9 cellular contexts compared by ENCODE assay signal in the genomic region with DNA sequence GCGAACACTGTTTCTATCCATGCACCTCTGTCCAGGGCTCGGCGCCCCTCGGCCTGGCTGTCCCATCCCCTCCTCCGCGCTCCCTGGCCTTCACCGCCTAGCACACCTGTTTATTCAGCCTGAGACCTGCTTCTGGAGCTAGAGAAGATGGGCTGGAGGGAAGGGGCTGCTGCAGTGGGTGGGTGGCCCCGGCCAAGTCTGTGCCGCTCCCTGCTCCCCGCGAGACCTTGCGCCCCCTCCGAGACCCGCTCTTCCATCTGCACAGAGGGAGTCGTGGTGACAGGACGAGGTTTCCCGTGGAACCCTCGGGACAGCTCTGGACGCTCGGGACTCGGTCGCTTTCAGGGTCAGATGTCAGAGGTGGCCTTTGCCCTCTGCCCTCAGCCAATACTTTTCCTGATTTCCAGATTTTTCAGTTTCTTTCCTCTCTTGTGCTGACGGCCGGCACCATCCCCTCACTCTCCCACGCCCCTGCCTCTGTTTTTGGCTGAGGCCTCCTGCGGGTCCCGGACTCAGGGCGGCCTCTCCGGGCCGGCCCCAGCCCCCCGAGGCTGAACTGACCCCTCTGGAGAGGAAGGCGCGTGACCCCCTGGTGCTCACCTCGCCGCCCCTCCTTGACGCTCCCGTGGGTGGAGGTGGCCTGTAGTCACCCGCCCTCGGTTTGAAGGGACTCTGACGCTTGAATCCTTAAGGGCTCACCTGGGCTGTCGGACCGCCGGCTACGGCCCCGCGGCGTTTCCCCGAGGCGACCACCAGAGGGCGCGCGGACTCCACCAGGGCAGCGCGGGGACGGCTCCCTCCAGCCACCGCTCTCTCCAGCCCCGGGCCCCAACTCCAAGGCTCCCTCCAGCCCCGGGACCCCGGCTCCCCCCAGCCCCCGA. TPM values are rescaled to one million over a fixed set of nuclear protein-coding genes. Genes with fewer than 3 reads are reported as not detected.
DNase-seq lines count a peak whose midpoint lies in the region; ATAC-seq and TF ChIP-seq lines count a peak whose summit lies in the region.
"Had no signal": no experiment of that assay in that cellular context is flagged by ENCODE, and none has a peak within 500 bp of the region (broad histone marks: within the 10 kb centered on the region; RNA-seq: fewer than 3 reads in every experiment).

No MANE protein-coding gene starts in this region.

- ATAC-seq in HG03066 (IDR thresholded peaks at IDR 0.05; ENCODE audit: low read depth, unreplicated experiment), result peak; percentile 77

- H3K9me3 ChIP-seq in right atrium auricular region (no peaks in the 10 kb centered on the region), smooth muscle cell (replicated peaks; ENCODE audit: low read depth) (no peaks in the 10 kb centered on the region)

- H3K36me3 Mint-ChIP-seq in activated naive CD8-positive, alpha-beta T cell treated with anti-CD3 and anti-CD28 coated beads for 36 hours, result no peaks in the 10 kb centered on the region

- H3K27me3 ChIP-seq in right atrium auricular region (no peaks in the 10 kb centered on the region), smooth muscle cell (ENCODE audit: low read depth) (peaks cover 46% of the 10 kb centered on the region)

- no peaks in the 10 kb centered on the region for H3K9me3 Mint-ChIP-seq in activated naive CD8-positive, alpha-beta T cell treated with anti-CD3 and anti-CD28 coated beads for 36 hours

- H2AFZ ChIP-seq in smooth muscle cell (ENCODE audit: low read depth), result no peak overlapping the region

- DNase-seq in NCI-H1436 (lab: John Stamatoyannopoulos, UW) (peak; percentile 27), NCI-H1436 treated with DMSO at 0.1 percent for 48 hours (lab: John Stamatoyannopoulos, UW) (no peak), SK-N-DZ (ENCODE audit: low spot score) (peak; percentile 31), right atrium auricular region (ENCODE audit: low spot score) (no peak), smooth muscle cell (lab: John Stamatoyannopoulos, UW; ENCODE audit: unreplicated experiment) (peak; percentile 13), A172 (ENCODE audit: low spot score) (no peak)
- DNase-seq in activated naive CD8-positive, alpha-beta T cell treated with anti-CD3 and anti-CD28 coated beads for 36 hours, result peak; percentile 68

- no peak overlapping the region for H3K27ac Mint-ChIP-seq in activated naive CD8-positive, alpha-beta T cell treated with anti-CD3 and anti-CD28 coated beads for 36 hours

- no peaks in the 10 kb centered on the region for H4K20me1 ChIP-seq in smooth muscle cell (ENCODE audit: low read depth)

- H3K4me1 ChIP-seq in right atrium auricular region (peaks cover 0 to 8% of the 10 kb centered on the region in 2 donors), smooth muscle cell (ENCODE audit: low read depth) (no peaks in the 10 kb centered on the region)

- peaks cover 4% of the 10 kb centered on the region for H3K4me1 Mint-ChIP-seq in activated naive CD8-positive, alpha-beta T cell treated with anti-CD3 and anti-CD28 coated beads for 36 hours

- TF ChIP-seq CTCF in right atrium auricular region (IDR thresholded peaks at IDR 0.05) (peak; percentile 86 to 95), smooth muscle cell (IDR thresholded peaks at IDR 0.05; ENCODE audit: borderline replicate concordance, insufficient read depth, poor library complexity, severe bottlenecking) (peak; percentile 92)

- no peak overlapping the region for H3K9ac ChIP-seq in smooth muscle cell (ENCODE audit: low read depth)

- peaks cover 45% of the 10 kb centered on the region for H3K27me3 Mint-ChIP-seq in activated naive CD8-positive, alpha-beta T cell treated with anti-CD3 and anti-CD28 coated beads for 36 hours

- H3K79me2 ChIP-seq in smooth muscle cell (ENCODE audit: low read depth), result no peaks in the 10 kb centered on the region

- no peak overlapping the region for H3K4me3 Mint-ChIP-seq in activated naive CD8-positive, alpha-beta T cell treated with anti-CD3 and anti-CD28 coated beads for 36 hours

- peak overlapping the region; percentile 67 for H3K4me2 ChIP-seq in smooth muscle cell

- no peak overlapping the region for H3K4me3 ChIP-seq in right atrium auricular region
- no peak overlapping the region for H3K4me3 ChIP-seq in smooth muscle cell

- H3K27ac ChIP-seq in right atrium auricular region (no peak overlapping the region), smooth muscle cell (ENCODE audit: low read depth) (no peak overlapping the region)
- H3K27ac ChIP-seq: epithelial cell of prostate had no signal

- no peaks in the 10 kb centered on the region for H3F3A ChIP-seq in smooth muscle cell (ENCODE audit: low read depth)

- H3K36me3 ChIP-seq in right atrium auricular region (no peaks in the 10 kb centered on the region), smooth muscle cell (ENCODE audit: low read depth) (no peaks in the 10 kb centered on the region)

- 55% methylated on average over 46 of the region's 60 CpGs for WGBS in smooth muscle cell (ENCODE audit: low lambda C conversion rate)

RNA-seq across cellular contexts. Expression of gene SHH, which starts 15.6 kb away (rescaled TPM):
- polyA plus RNA-seq in SK-N-DZ (2014; cell fraction: cytosol; rRNA removed), result not detected in 2 replicates
- not detected in 2 replicates for polyA plus RNA-seq in SK-N-DZ (2014; cell fraction: nucleus; rRNA removed)
- total RNA-seq in activated naive CD8-positive, alpha-beta T cell treated with anti-CD3 and anti-CD28 coated beads for 36 hours, result not detected
- total RNA-seq in right atrium auricular region, result not detected
- 0.27 TPM in 1 of 2 replicates, not detected in the other for total RNA-seq in smooth muscle cell
- polyA plus RNA-seq in smooth muscle cell, result 0.20 TPM in 1 of 2 replicates, not detected in the other
- total RNA-seq in A172 (2014; rRNA removed; shearing (Covaris generic)), result 0.03 and 0.12 TPM in 2 replicates

Comparison
In these comparisons a context has a peak if more than half of its experiments do, and no peak if none do; other contexts are left out.
1. DNase-seq: peak in NCI-H1436 (single experiment), SK-N-DZ (single experiment), activated naive CD8-positive, alpha-beta T cell treated with anti-CD3 and anti-CD28 coated beads for 36 hours (single experiment) and smooth muscle cell (single experiment); none in NCI-H1436 treated with DMSO at 0.1 percent for 48 hours (single experiment), right atrium auricular region (single experiment) and A172 (single experiment).